ENCODE assay signal across 8 cellular contexts in the genomic region with DNA sequence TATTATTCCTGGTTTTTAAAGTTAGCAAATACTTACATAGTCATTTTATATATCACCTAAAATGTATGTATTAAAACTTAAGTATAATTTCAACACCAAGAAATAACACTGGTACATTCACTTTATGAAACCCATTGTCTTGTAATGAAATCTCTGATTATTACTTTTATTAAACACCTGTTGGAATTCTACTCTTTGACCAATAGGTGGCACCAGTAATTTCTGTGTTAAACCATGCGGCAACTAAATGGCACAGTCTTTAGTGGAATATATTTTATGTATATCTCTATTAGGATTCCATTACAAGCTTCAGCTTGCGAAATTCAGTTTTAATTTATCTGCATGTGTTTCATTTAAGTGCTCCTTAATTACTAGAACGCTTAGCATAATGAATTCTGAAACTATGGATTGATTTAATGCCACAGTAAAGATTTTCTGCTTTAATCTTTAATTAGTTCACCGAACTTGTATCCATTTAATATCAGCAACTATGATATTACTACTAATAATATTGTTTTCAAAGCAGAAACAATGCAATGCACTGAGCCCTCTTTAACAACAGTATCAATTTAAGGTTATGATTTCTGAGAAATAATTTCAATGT.
DNase-seq lines count a peak whose midpoint lies in the region; ATAC-seq, FAIRE-seq and TF ChIP-seq lines count a peak whose summit lies in the region.

No MANE protein-coding gene starts in this region.

- TF ChIP-seq POLR2A in thyroid gland (IDR thresholded peaks at IDR 0.05) = no peak

- H3K27me3 ChIP-seq in BJ (ENCODE audit: control insufficient read depth, insufficient read depth, low read length) (no peaks in the 10 kb centered on the region), thyroid gland (no peaks in the 10 kb centered on the region)

- H3K36me3 ChIP-seq in BJ (ENCODE audit: control insufficient read depth, insufficient read depth, low read length) = no peaks in the 10 kb centered on the region
- H3K36me3 ChIP-seq in thyroid gland = no peaks in the 10 kb centered on the region

- no peak for DNase-seq in BJ (ENCODE audit: low read depth)
- peak; percentile 45 for DNase-seq in RCC 7860 (ENCODE audit: low spot score)
- peak; percentile 71 for DNase-seq in fibroblast of pulmonary artery (ENCODE audit: low read depth)
- no peak for DNase-seq in thyroid gland
- DNase-seq in middle frontal gyrus (ENCODE audit: extremely low spot score, low spot score) = no peak
- no peak for DNase-seq in ecto neural progenitor cell (ENCODE audit: low spot score)

- FAIRE-seq in RCC 7860 (lab: Jason Lieb, UNC) = peak; percentile 89

- H3K9me3 ChIP-seq in thyroid gland = no peaks in the 10 kb centered on the region

- intact Hi-C loops in thyroid gland (cut with DNase I) = no loop called here

- peak; percentile 80 for ATAC-seq in GM18907 (IDR thresholded peaks at IDR 0.05; ENCODE audit: unreplicated experiment)
- peak; percentile 80 for ATAC-seq in HG03558 (IDR thresholded peaks at IDR 0.05; ENCODE audit: extremely low read depth, unreplicated experiment)

- CTCF ChIA-PET in BJ (lab: Yijun Ruan, JAX) = interaction anchor here (0.6 to 1.0 kb wide), 3 partner anchors 19 to 527 kb away, joined by 3 read pairs; no protein-coding TSS in a partner anchor

- 31 to 34% methylated on average over 4 of the region's 4 CpGs for WGBS in thyroid gland, 2 donors

- H3K4me1 ChIP-seq in thyroid gland = no peaks in the 10 kb centered on the region

- TF ChIP-seq CTCF in BJ (IDR thresholded peaks at IDR 0.05; ENCODE audit: insufficient read depth, low read depth, low read length) = peak; percentile 61
- peak; percentile 67 for TF ChIP-seq CTCF in fibroblast of pulmonary artery (IDR thresholded peaks at IDR 0.05; ENCODE audit: low read length, missing control alignments)
- peak in 5 of 6 experiments; percentile 32 to 63 (median 49) for TF ChIP-seq CTCF in thyroid gland (IDR thresholded peaks at IDR 0.05)

- H3K27ac ChIP-seq in thyroid gland = no peak overlapping the region

- POLR2A ChIA-PET in BJ (lab: Charles Lee) = no interaction called here

- H3K4me3 ChIP-seq in BJ (ENCODE audit: low read depth, low read length) (no peak overlapping the region), fibroblast of pulmonary artery (replicated peaks; ENCODE audit: low read depth, low read length) (no peak overlapping the region), thyroid gland (replicated peaks in 1 of 3) (no peak overlapping the region)

Comparison
In these comparisons a context has a peak if more than half of its experiments do, and no peak if none do; other contexts are left out.
1. DNase-seq: peak in RCC 7860 (single experiment) and fibroblast of pulmonary artery (single experiment); none in BJ (single experiment), thyroid gland (0 of 2), middle frontal gyrus (single experiment) and ecto neural progenitor cell (single experiment).
2. Peak in every context shown above with its lines, with median percentiles within 50 percentile points of each other: CTCF ChIP-seq.